In genomic region chr5:75529185-75529584, GRCh38 we compare ENCODE assay signal across 22 cellular contexts. TPM values are rescaled to one million over a fixed set of nuclear protein-coding genes. Genes with fewer than 3 reads are reported as not detected.
DNase-seq lines count a peak whose midpoint lies in the region; ATAC-seq and TF ChIP-seq lines count a peak whose summit lies in the region.
"Had no signal": no experiment of that assay in that cellular context is flagged by ENCODE, and none has a peak within 500 bp of the region (broad histone marks: within the 10 kb centered on the region; RNA-seq: fewer than 3 reads in every experiment).

No MANE protein-coding gene starts in this region.

- no peak for TF ChIP-seq RAD21 in liver (IDR thresholded peaks at IDR 0.05)

- no peak for TF ChIP-seq POLR2A in right lobe of liver (IDR thresholded peaks at IDR 0.05)
- TF ChIP-seq POLR2A in Peyer's patch (IDR thresholded peaks at IDR 0.05): no peak

- H3K4me3 ChIP-seq in liver (ENCODE audit: low read depth in 1 of 3, low read length in 3 of 3): no peak overlapping the region
- H3K4me3 ChIP-seq in right lobe of liver: no peak overlapping the region
- no peak overlapping the region for H3K4me3 ChIP-seq in Peyer's patch
- H3K4me3 ChIP-seq: BLaER1 treated with 17β-estradiol and CSF1 and Interleukin-3, amounts not matched to agents 10 nM and 100 nM; SK-N-MC had no signal

- H3K27me3 ChIP-seq in liver (ENCODE audit: control insufficient read depth in 4 of 4, insufficient read depth in 4 of 4, low read length in 3 of 4): no peaks in the 10 kb centered on the region
- H3K27me3 ChIP-seq in right lobe of liver: no peaks in the 10 kb centered on the region
- H3K27me3 ChIP-seq in Peyer's patch: no peaks in the 10 kb centered on the region
- H3K27me3 ChIP-seq: BLaER1 treated with 17β-estradiol and CSF1 and Interleukin-3, amounts not matched to agents 10 nM and 100 nM had no signal

- H3K4me1 ChIP-seq in liver (ENCODE audit: control insufficient read depth in 4 of 4, insufficient read depth in 4 of 4, low read length in 3 of 4): no peaks in the 10 kb centered on the region
- no peaks in the 10 kb centered on the region for H3K4me1 ChIP-seq in right lobe of liver
- H3K4me1 ChIP-seq in Peyer's patch: no peaks in the 10 kb centered on the region

- H3K9me3 Mint-ChIP-seq in activated T-helper 2 cell treated with anti-CD3 and anti-CD28 coated beads, Interferon-gamma antibody, Interleukin-2, Interleukin-4, amounts not matched to agents 10 μg/mL and 5 μg/mL and 100 μg/mL, durations not matched to agents 14 hours and 24 hours and 36 hours: peaks cover 22% of the 10 kb centered on the region
- H3K9me3 Mint-ChIP-seq in nephron progenitor cell: peaks cover 32% of the 10 kb centered on the region

- H3K9me3 ChIP-seq in liver (ENCODE audit: control insufficient read depth in 4 of 4, low read length in 3 of 4) (no peaks in the 10 kb centered on the region), right lobe of liver (no peaks in the 10 kb centered on the region), Peyer's patch (no peaks in the 10 kb centered on the region)

- TF ChIP-seq CTCF in liver (IDR thresholded peaks at IDR 0.05; ENCODE audit: low read depth, low read length, missing input control) (no peak), right lobe of liver (IDR thresholded peaks at IDR 0.05) (no peak), nephron progenitor cell (IDR thresholded peaks at IDR 0.05) (no peak), Peyer's patch (IDR thresholded peaks at IDR 0.05) (no peak)

- peak overlapping the region; percentile 55 for H3K27ac Mint-ChIP-seq in activated T-helper 2 cell treated with anti-CD3 and anti-CD28 coated beads, Interferon-gamma antibody, Interleukin-2, Interleukin-4, amounts not matched to agents 10 μg/mL and 5 μg/mL and 100 μg/mL, durations not matched to agents 14 hours and 24 hours and 36 hours
- peak overlapping the region; percentile 26 for H3K27ac Mint-ChIP-seq in nephron progenitor cell

- peaks cover 40% of the 10 kb centered on the region for H3K36me3 Mint-ChIP-seq in activated T-helper 2 cell treated with anti-CD3 and anti-CD28 coated beads, Interferon-gamma antibody, Interleukin-2, Interleukin-4, amounts not matched to agents 10 μg/mL and 5 μg/mL and 100 μg/mL, durations not matched to agents 14 hours and 24 hours and 36 hours (ENCODE audit: low read depth)
- peaks cover 41% of the 10 kb centered on the region for H3K36me3 Mint-ChIP-seq in nephron progenitor cell (ENCODE audit: low read depth)

- no peaks in the 10 kb centered on the region for H3K27me3 Mint-ChIP-seq in activated T-helper 2 cell treated with anti-CD3 and anti-CD28 coated beads, Interferon-gamma antibody, Interleukin-2, Interleukin-4, amounts not matched to agents 10 μg/mL and 5 μg/mL and 100 μg/mL, durations not matched to agents 14 hours and 24 hours and 36 hours (ENCODE audit: low read depth)
- H3K27me3 Mint-ChIP-seq in nephron progenitor cell (ENCODE audit: low read depth, poor library complexity): no peaks in the 10 kb centered on the region

- no peaks in the 10 kb centered on the region for H3K36me3 ChIP-seq in liver (ENCODE audit: control insufficient read depth in 4 of 4, insufficient read depth in 3 of 4, low read depth in 1 of 4, low read length in 3 of 4)
- no peaks in the 10 kb centered on the region for H3K36me3 ChIP-seq in right lobe of liver
- H3K36me3 ChIP-seq in Peyer's patch: no peaks in the 10 kb centered on the region

- ATAC-seq in right lobe of liver: no peak
- ATAC-seq: HCT116, Panc1 had no signal

- H3K4me1 Mint-ChIP-seq in activated T-helper 2 cell treated with anti-CD3 and anti-CD28 coated beads, Interferon-gamma antibody, Interleukin-2, Interleukin-4, amounts not matched to agents 10 μg/mL and 5 μg/mL and 100 μg/mL, durations not matched to agents 14 hours and 24 hours and 36 hours (ENCODE audit: low read depth): peaks cover 21% of the 10 kb centered on the region
- H3K4me1 Mint-ChIP-seq in nephron progenitor cell: peaks cover 6% of the 10 kb centered on the region

- no peak overlapping the region for H3K4me3 Mint-ChIP-seq in activated T-helper 2 cell treated with anti-CD3 and anti-CD28 coated beads, Interferon-gamma antibody, Interleukin-2, Interleukin-4, amounts not matched to agents 10 μg/mL and 5 μg/mL and 100 μg/mL, durations not matched to agents 14 hours and 24 hours and 36 hours (ENCODE audit: low read depth)
- no peak overlapping the region for H3K4me3 Mint-ChIP-seq in nephron progenitor cell

- H3K9ac ChIP-seq in liver (ENCODE audit: low read depth in 1 of 2, low read length in 2 of 2): no peak overlapping the region
- H3K9ac ChIP-seq: BLaER1 treated with 17β-estradiol and CSF1 and Interleukin-3, amounts not matched to agents 10 nM and 100 nM had no signal

- no peak for DNase-seq in right lobe of liver
- no peak for DNase-seq in activated T-helper 2 cell treated with anti-CD3 and anti-CD28 coated beads, Interferon-gamma antibody, Interleukin-2, Interleukin-4, amounts not matched to agents 10 μg/mL and 5 μg/mL and 100 μg/mL, durations not matched to agents 14 hours and 24 hours and 36 hours (ENCODE audit: low spot score)
- no peak for DNase-seq in nephron progenitor cell
- no peak for DNase-seq in Peyer's patch
- DNase-seq in middle frontal gyrus (ENCODE audit: extremely low spot score, low spot score): no peak
- no peak for DNase-seq in dedifferentiated amniotic fluid mesenchymal stem cell (ENCODE audit: extremely low spot score)
- DNase-seq: DMS153, DND-41, IMR-90, NCI-H1048, NCI-H1417, NCI-H1694, NCI-H2029 treated with DMSO at 0.1 percent for 48 hours, NCI-H2227 treated with DMSO at 0.1 percent for 48 hours, NCI-H510A, NCI-H69, SIG-M5 had no signal

- intact Hi-C loops in right lobe of liver (cut with DNase I): no loop called here
- intact Hi-C loops in activated T-helper 2 cell treated with anti-CD3 and anti-CD28 coated beads, Interferon-gamma antibody, Interleukin-2, Interleukin-4, amounts not matched to agents 10 μg/mL and 5 μg/mL and 100 μg/mL, durations not matched to agents 14 hours and 24 hours and 36 hours (cut with micrococcal nuclease): no loop called here

- H3K27ac ChIP-seq in liver (ENCODE audit: low read depth in 1 of 2, low read length in 2 of 2) (no peak overlapping the region), right lobe of liver (no peak overlapping the region), Peyer's patch (no peak overlapping the region)
- H3K27ac ChIP-seq: BLaER1 treated with 17β-estradiol and CSF1 and Interleukin-3, amounts not matched to agents 10 nM and 100 nM had no signal

TF ChIP-seq in liver, 16 proteins besides CTCF, POLR2A, EP300 and RAD21:
- no peak for TF ChIP-seq RXRA (IDR thresholded peaks at IDR 0.05)
- TF ChIP-seq NR2F2 (IDR thresholded peaks at IDR 0.05): peak; percentile 62
- TF ChIP-seq YY1 (IDR thresholded peaks at IDR 0.05): no peak

RNA-seq across cellular contexts. Expression of gene POLK, which starts 17.5 kb away (rescaled TPM):
- total RNA-seq in liver (10 to 100 TPM; 12.1 to 20.6 TPM), right lobe of liver (10 to 100 TPM; 11.5 to 16.3 (median 14.1) TPM), Peyer's patch (10 to 100 TPM; 24.5 to 58.6 (median 28.3) TPM)
- 1 to 10 TPM; 3.7 to 7.6 TPM for polyA plus RNA-seq in liver
- 41.4 and 42.6 TPM in 2 replicates for total RNA-seq in activated T-helper 2 cell treated with anti-CD3 and anti-CD28 coated beads, Interferon-gamma antibody, Interleukin-2, Interleukin-4, amounts not matched to agents 10 μg/mL and 5 μg/mL and 100 μg/mL, durations not matched to agents 14 hours and 24 hours and 36 hours

RNA-seq across cellular contexts. Expression of gene CERT1, which starts 17.8 kb away (rescaled TPM):
- 10 to 100 TPM; 20.5 to 25.1 TPM for total RNA-seq in liver
- polyA plus RNA-seq in liver: 10 to 100 TPM; 11.4 to 13.1 TPM
- total RNA-seq in right lobe of liver: 10 to 100 TPM; 14.6 to 25.5 (median 19.7) TPM
- total RNA-seq in activated T-helper 2 cell treated with anti-CD3 and anti-CD28 coated beads, Interferon-gamma antibody, Interleukin-2, Interleukin-4, amounts not matched to agents 10 μg/mL and 5 μg/mL and 100 μg/mL, durations not matched to agents 14 hours and 24 hours and 36 hours: 38.6 and 43.7 TPM in 2 replicates
- total RNA-seq in Peyer's patch: 10 to 100 TPM; 32.2 to 52.0 (median 39.6) TPM
